In the genomic region with DNA sequence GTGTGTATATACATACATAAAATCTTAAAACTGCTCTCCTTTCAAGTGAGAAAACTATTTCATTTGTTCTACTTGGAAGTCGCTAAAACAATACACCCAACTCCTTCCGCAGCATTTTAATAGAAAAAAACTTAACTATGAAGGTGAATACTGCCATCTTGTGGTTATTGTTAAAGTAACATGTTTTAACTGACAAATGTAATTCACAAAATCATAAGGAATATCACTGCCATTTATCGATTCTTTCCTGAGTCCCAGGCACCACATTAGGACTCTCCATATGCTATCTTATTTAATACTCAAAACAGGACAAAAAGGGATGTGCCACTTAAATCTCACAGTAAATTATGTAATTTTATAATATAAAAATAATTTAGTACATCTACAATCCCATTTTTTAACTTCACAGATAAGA, we compare ENCODE assay signal across 9 cellular contexts.
DNase-seq lines count a peak whose midpoint lies in the region; ATAC-seq and TF ChIP-seq lines count a peak whose summit lies in the region.
"Had no signal": no experiment of that assay in that cellular context is flagged by ENCODE, and none has a peak within 500 bp of the region (broad histone marks: within the 10 kb centered on the region; RNA-seq: fewer than 3 reads in every experiment).

No MANE protein-coding gene starts in this region.

- no peak overlapping the region for H3K27ac Mint-ChIP-seq in stimulated activated effector memory CD8-positive, alpha-beta T cell treated with anti-CD3 and anti-CD28 coated beads, Interleukin-12 subunit alpha, Interleukin-12 subunit beta, amount 100 ng/mL, for 72 hours
- H3K27ac Mint-ChIP-seq: CD8-positive, alpha-beta memory T cell had no signal

- H3K4me3 ChIP-seq in fibroblast of lung (replicated peaks in 1 of 4; ENCODE audit: control extremely low read depth in 1 of 4, insufficient read depth in 1 of 4, low read depth in 3 of 4, low read length in 4 of 4) = no peak overlapping the region

- H3K9ac ChIP-seq in fibroblast of lung (ENCODE audit: insufficient read depth, low read length) = no peak overlapping the region

- DNase-seq in NOMO-1 (lab: John Stamatoyannopoulos, UW; ENCODE audit: unreplicated experiment in 2 of 2) (peak; percentile 3 to 43), NOMO-1 treated with dmso at 0.1 percent for 144 hours (lab: John Stamatoyannopoulos, UW; ENCODE audit: unreplicated experiment) (no peak), RKO (ENCODE audit: low spot score) (peak; percentile 71), fibroblast of lung (ENCODE audit: low read depth in 2 of 2) (peak; percentile 34 to 73), putamen (ENCODE audit: low spot score) (peak; percentile 30), ecto neural progenitor cell (ENCODE audit: low spot score) (no peak)
- DNase-seq in stimulated activated effector memory CD8-positive, alpha-beta T cell treated with anti-CD3 and anti-CD28 coated beads, Interleukin-12 subunit alpha, Interleukin-12 subunit beta, amount 100 ng/mL, for 72 hours (ENCODE audit: low spot score in 2 of 2) = no peak

- no peak for ATAC-seq in stimulated activated effector memory CD8-positive, alpha-beta T cell treated with anti-CD3 and anti-CD28 coated beads, Interleukin-12 subunit alpha, Interleukin-12 subunit beta, amount 100 ng/mL, for 72 hours

- H3K9me3 Mint-ChIP-seq in stimulated activated effector memory CD8-positive, alpha-beta T cell treated with anti-CD3 and anti-CD28 coated beads, Interleukin-12 subunit alpha, Interleukin-12 subunit beta, amount 100 ng/mL, for 72 hours = no peaks in the 10 kb centered on the region
- H3K9me3 Mint-ChIP-seq: CD8-positive, alpha-beta memory T cell had no signal

- H3K36me3 ChIP-seq in fibroblast of lung (ENCODE audit: control insufficient read depth, insufficient read depth, low read length) = no peaks in the 10 kb centered on the region

- no peaks in the 10 kb centered on the region for H4K20me1 ChIP-seq in fibroblast of lung (ENCODE audit: control insufficient read depth, extremely low read depth, insufficient read depth, low read length)

- no peak overlapping the region for H2AFZ ChIP-seq in fibroblast of lung (ENCODE audit: low read length)

- H3K4me1 ChIP-seq in fibroblast of lung (ENCODE audit: control insufficient read depth, extremely low read depth, insufficient read depth, low read length) = no peaks in the 10 kb centered on the region

- no peaks in the 10 kb centered on the region for H3K4me1 Mint-ChIP-seq in stimulated activated effector memory CD8-positive, alpha-beta T cell treated with anti-CD3 and anti-CD28 coated beads, Interleukin-12 subunit alpha, Interleukin-12 subunit beta, amount 100 ng/mL, for 72 hours

- no peaks in the 10 kb centered on the region for H3K27me3 ChIP-seq in fibroblast of lung (ENCODE audit: control insufficient read depth, insufficient read depth, low read length)

- peak; percentile 46; the same call in 1 of the 2 replicates for TF ChIP-seq CTCF in LNCAP (IDR thresholded peaks at IDR 0.05)
- peak; percentile 15 to 32 for TF ChIP-seq CTCF in fibroblast of lung (conservative IDR thresholded peaks at IDR 0.05 in 1 of 2, IDR thresholded peaks at IDR 0.05 in 1 of 2; ENCODE audit: low read depth in 1 of 2, low read length in 2 of 2)

- H3K79me2 ChIP-seq in fibroblast of lung (ENCODE audit: control insufficient read depth, insufficient read depth, low read length) = no peaks in the 10 kb centered on the region

- no peak overlapping the region for H3K4me3 Mint-ChIP-seq in stimulated activated effector memory CD8-positive, alpha-beta T cell treated with anti-CD3 and anti-CD28 coated beads, Interleukin-12 subunit alpha, Interleukin-12 subunit beta, amount 100 ng/mL, for 72 hours
- H3K4me3 Mint-ChIP-seq: CD8-positive, alpha-beta memory T cell had no signal

- H3K36me3 Mint-ChIP-seq in stimulated activated effector memory CD8-positive, alpha-beta T cell treated with anti-CD3 and anti-CD28 coated beads, Interleukin-12 subunit alpha, Interleukin-12 subunit beta, amount 100 ng/mL, for 72 hours = no peaks in the 10 kb centered on the region
- H3K36me3 Mint-ChIP-seq: CD8-positive, alpha-beta memory T cell had no signal

- H3K27ac ChIP-seq in fibroblast of lung (ENCODE audit: insufficient read depth, low read length) = no peak overlapping the region

- no peak overlapping the region for H3K4me2 ChIP-seq in fibroblast of lung (ENCODE audit: extremely low read depth, insufficient read depth, low read length)

- no peaks in the 10 kb centered on the region for H3K9me3 ChIP-seq in fibroblast of lung (ENCODE audit: control insufficient read depth, insufficient read depth, low read depth, low read length)

Comparison
In these comparisons a context has a peak if more than half of its experiments do, and no peak if none do; other contexts are left out.
1. DNase-seq: peak in NOMO-1 (2 of 2), RKO (single experiment), fibroblast of lung (2 of 2) and putamen (single experiment); none in NOMO-1 treated with dmso at 0.1 percent for 144 hours (single experiment), stimulated activated effector memory CD8-positive, alpha-beta T cell treated with anti-CD3 and anti-CD28 coated beads, Interleukin-12 subunit alpha, Interleukin-12 subunit beta, amount 100 ng/mL, for 72 hours (0 of 2) and ecto neural progenitor cell (single experiment).